In genomic region chr4:80340036-80340435, GRCh38 we compare ENCODE assay signal across 17 cellular contexts. TPM values are rescaled to one million over a fixed set of nuclear protein-coding genes. Genes with fewer than 3 reads are reported as not detected.
DNase-seq lines count a peak whose midpoint lies in the region; ATAC-seq and TF ChIP-seq lines count a peak whose summit lies in the region.
"Had no signal": no experiment of that assay in that cellular context is flagged by ENCODE, and none has a peak within 500 bp of the region (broad histone marks: within the 10 kb centered on the region; RNA-seq: fewer than 3 reads in every experiment).

No MANE protein-coding gene starts in this region.

- no peak for ATAC-seq in GM21723 (IDR thresholded peaks at IDR 0.05; ENCODE audit: unreplicated experiment)
- ATAC-seq: GM23338, SK-N-SH treated with all-trans-retinoic acid at 6 μM for 48 hours had no signal

- TF ChIP-seq CTCF in fibroblast of the aortic adventitia (IDR thresholded peaks at IDR 0.05; ENCODE audit: insufficient read depth, low read length) = no peak

- peak; percentile 8 for DNase-seq in H4 (ENCODE audit: low spot score)
- peak; percentile 51 for DNase-seq in RPMI7951 (ENCODE audit: low read depth)
- peak; percentile 39 for DNase-seq in fibroblast of the aortic adventitia (ENCODE audit: low read depth)
- DNase-seq in hepatic stellate cell (ENCODE audit: low spot score) = no peak
- no peak for DNase-seq in NCI-H2081 (lab: John Stamatoyannopoulos, UW)
- DNase-seq in DMS114 treated with DMSO at 0.1 percent for 48 hours (lab: John Stamatoyannopoulos, UW; ENCODE audit: unreplicated experiment) = no peak
- DNase-seq: BE2C; CD4-positive, alpha-beta T cell; MM.1S; NCI-H1105; NCI-H1694; NCI-H446; NCI-H69; SHP77 treated with DMSO at 0.1 percent for 48 hours had no signal

- H3K4me3 ChIP-seq in fibroblast of the aortic adventitia (ENCODE audit: low read depth, low read length) = no peak overlapping the region
- H3K4me3 ChIP-seq: GM23338 had no signal

RNA-seq across cellular contexts. Expression of gene CFAP299, which starts 4.5 kb away (rescaled TPM):
- 0.21 TPM in 1 of 2 replicates, not detected in the other for total RNA-seq in H4 (2014; rRNA removed; shearing (Covaris generic))
- 0.36 TPM in 1 of 2 replicates, not detected in the other for total RNA-seq in RPMI7951 (2014; rRNA removed; shearing (Covaris generic))
- total RNA-seq in fibroblast of the aortic adventitia (ENCODE audit: low replicate concordance) = 2.1 and 12.7 TPM in 2 replicates
- total RNA-seq: CD4-positive, alpha-beta T cell; GM23338 had no signal

Comparison
In these comparisons a context has a peak if more than half of its experiments do, and no peak if none do; other contexts are left out.
1. DNase-seq: peak in H4 (single experiment), RPMI7951 (single experiment) and fibroblast of the aortic adventitia (single experiment); none in hepatic stellate cell (single experiment), NCI-H2081 (0 of 2) and DMS114 treated with DMSO at 0.1 percent for 48 hours (single experiment).